ENCODE assay signal across 12 cellular contexts in genomic region chr1:65195495-65196417, GRCh38. TPM values are rescaled to one million over a fixed set of nuclear protein-coding genes. Genes with fewer than 3 reads are reported as not detected.
DNase-seq lines count a peak whose midpoint lies in the region; ATAC-seq and TF ChIP-seq lines count a peak whose summit lies in the region.
"Had no signal": no experiment of that assay in that cellular context is flagged by ENCODE, and none has a peak within 500 bp of the region (broad histone marks: within the 10 kb centered on the region; RNA-seq: fewer than 3 reads in every experiment).

No MANE protein-coding gene starts in this region.

- H3K36me3 ChIP-seq in BE2C: no peaks in the 10 kb centered on the region

- H3K4me1 ChIP-seq in BE2C: no peaks in the 10 kb centered on the region

- no peak overlapping the region for H3K4me3 ChIP-seq in choroid plexus epithelial cell (ENCODE audit: low read depth, low read length)
- H3K4me3 ChIP-seq in BE2C (ENCODE audit: low read depth, low read length): no peak overlapping the region

- H3K27me3 ChIP-seq in BE2C: no peaks in the 10 kb centered on the region

- H3K9me3 ChIP-seq in BE2C: no peaks in the 10 kb centered on the region

- H3K9me3 Mint-ChIP-seq in nephron progenitor cell: no peaks in the 10 kb centered on the region

- peak overlapping the region; percentile 41 for H3K27ac Mint-ChIP-seq in nephron progenitor cell
- H3K27ac Mint-ChIP-seq: activated B cell treated with CpG ODN at 0.5 μM for 24 hours; CD4-positive, CD25-positive, alpha-beta regulatory T cell had no signal

- TF ChIP-seq CTCF in choroid plexus epithelial cell (conservative IDR thresholded peaks at IDR 0.05; ENCODE audit: low read depth, low read length) (no peak), nephron progenitor cell (IDR thresholded peaks at IDR 0.05) (no peak), BE2C (IDR thresholded peaks at IDR 0.05; ENCODE audit: low read depth, low read length) (no peak)

- no peaks in the 10 kb centered on the region for H3K4me1 Mint-ChIP-seq in nephron progenitor cell
- H3K4me1 Mint-ChIP-seq: activated B cell treated with CpG ODN at 0.5 μM for 24 hours; CD4-positive, CD25-positive, alpha-beta regulatory T cell had no signal

- H3K4me3 Mint-ChIP-seq in nephron progenitor cell: no peak overlapping the region
- H3K4me3 Mint-ChIP-seq: activated B cell treated with CpG ODN at 0.5 μM for 24 hours; CD4-positive, CD25-positive, alpha-beta regulatory T cell had no signal

- H3K36me3 Mint-ChIP-seq in nephron progenitor cell (ENCODE audit: low read depth): peaks cover 59% of the 10 kb centered on the region
- H3K36me3 Mint-ChIP-seq: CD4-positive, CD25-positive, alpha-beta regulatory T cell had no signal

- ATAC-seq in GM18498 (IDR thresholded peaks at IDR 0.05; ENCODE audit: unreplicated experiment): no peak
- ATAC-seq in HG02759 (IDR thresholded peaks at IDR 0.05; ENCODE audit: unreplicated experiment): no peak

- H3K27me3 Mint-ChIP-seq in nephron progenitor cell (ENCODE audit: low read depth, poor library complexity): no peaks in the 10 kb centered on the region

- DNase-seq in Daoy (ENCODE audit: low read depth) (peak; percentile 64), LHCN-M2 (ENCODE audit: low read depth) (peak; percentile 56), choroid plexus epithelial cell (ENCODE audit: low read depth) (peak; percentile 96), nephron progenitor cell (no peak), BE2C (no peak), RPMI8226 (no peak)
- DNase-seq: activated B cell treated with CpG ODN at 0.5 μM for 24 hours; activated gamma-delta T cell; CD4-positive, CD25-positive, alpha-beta regulatory T cell; NCI-H187 had no signal

RNA-seq across cellular contexts. Expression of gene AK4, which starts 47.8 kb away (rescaled TPM):
- total RNA-seq in Daoy (2014; rRNA removed; shearing (Covaris generic)): 7.1 and 12.1 TPM in 2 replicates
- total RNA-seq in LHCN-M2 (2014; rRNA removed): 48.5 and 53.5 TPM in 2 replicates
- 25.6 TPM for polyA plus RNA-seq in LHCN-M2 (2012)
- polyA plus RNA-seq in BE2C (2012; ENCODE audit: insufficient read depth, insufficient read length, low read depth): 1.5 TPM

Comparison
In these comparisons a context has a peak if more than half of its experiments do, and no peak if none do; other contexts are left out.
1. DNase-seq: peak in Daoy (single experiment), LHCN-M2 (single experiment) and choroid plexus epithelial cell (single experiment); none in nephron progenitor cell (single experiment), BE2C (single experiment) and RPMI8226 (single experiment).